ENCODE assay signal across 17 cellular contexts in the genomic region with DNA sequence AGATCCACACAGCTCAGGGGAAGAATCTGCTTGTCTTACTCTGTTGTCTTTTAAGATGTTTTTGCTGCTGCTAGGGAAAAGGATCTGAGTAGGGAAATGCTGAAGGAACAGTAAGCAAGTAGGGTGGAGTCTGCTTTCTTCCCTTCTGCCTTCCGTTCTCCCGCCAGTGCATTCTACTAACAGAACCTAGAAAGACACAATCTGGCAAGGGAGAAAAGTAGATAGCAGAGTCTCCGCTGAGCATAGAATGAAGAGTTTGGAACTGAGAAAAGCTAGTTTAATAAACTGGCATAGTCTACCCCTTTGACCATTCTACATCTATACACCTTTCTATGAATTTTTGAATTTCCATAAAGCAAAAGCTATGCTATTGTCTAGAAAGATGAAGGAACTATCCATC. TPM values are rescaled to one million over a fixed set of nuclear protein-coding genes. Genes with fewer than 3 reads are reported as not detected.
"Had no signal": no experiment of that assay in that cellular context is flagged by ENCODE, and none has a peak within 500 bp of the region (broad histone marks: within the 10 kb centered on the region; RNA-seq: fewer than 3 reads in every experiment).

No MANE protein-coding gene starts in this region.

- H3K36me3 ChIP-seq: gastrocnemius medialis, heart right ventricle had no signal

- H3K36me3 Mint-ChIP-seq: naive thymus-derived CD4-positive, alpha-beta T cell had no signal

- H3K27ac Mint-ChIP-seq: naive thymus-derived CD4-positive, alpha-beta T cell had no signal

- H3K4me3 Mint-ChIP-seq: naive thymus-derived CD4-positive, alpha-beta T cell had no signal

- ATAC-seq: esophagus mucosa; heart right ventricle; left lobe of liver; naive thymus-derived CD4-positive, alpha-beta T cell had no signal

- H3K27ac ChIP-seq: coronary artery, gastrocnemius medialis, heart right ventricle had no signal

- DNase-seq: effector CD4-positive, alpha-beta T cell; gastrocnemius medialis; heart right ventricle; hypothalamus; islet precursor cell; mammary epithelial cell; naive thymus-derived CD4-positive, alpha-beta T cell; posterior cingulate gyrus; small intestine; stimulated activated CD4-positive, alpha-beta T cell treated with anti-CD3 and anti-CD28 coated beads, Interleukin-12 subunit alpha, Interleukin-12 subunit beta, amount 100 ng/mL, for 4 hours; stimulated activated naive CD4-positive, alpha-beta T cell treated with Interleukin-2 at 50 U/mL for 16 hours; trophoblast cell had no signal

- H3K27me3 ChIP-seq: gastrocnemius medialis had no signal

- H3K9me3 ChIP-seq: gastrocnemius medialis, heart right ventricle had no signal

- H3K4me3 ChIP-seq: coronary artery, gastrocnemius medialis, heart right ventricle had no signal

RNA-seq across cellular contexts. Expression of a gene that starts 55.4 kb away (rescaled TPM):
- total RNA-seq: osteocyte had no signal
- polyA plus RNA-seq: naive thymus-derived CD4-positive, alpha-beta T cell; neural cell had no signal
